Comparison of ENCODE assay signal across 28 cellular contexts in the genomic region with DNA sequence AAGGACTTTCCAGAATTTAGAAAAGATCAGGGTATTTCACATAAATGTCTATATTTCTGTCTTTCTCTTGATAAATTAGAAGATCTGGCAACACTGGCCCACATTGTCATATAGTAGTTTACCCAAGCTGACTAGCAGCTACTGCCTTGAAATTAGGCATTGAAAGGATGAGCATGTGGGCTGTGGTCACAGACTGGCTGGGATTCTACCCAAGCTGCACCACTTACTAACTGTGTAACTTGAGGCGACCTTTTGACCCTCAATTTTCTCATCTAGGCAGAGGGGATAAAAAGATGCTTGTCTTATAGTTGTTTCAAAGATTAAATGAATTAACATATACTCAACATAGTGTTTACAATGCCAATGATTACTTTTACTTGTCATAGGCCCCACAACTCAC.
DNase-seq lines count a peak whose midpoint lies in the region; ATAC-seq and TF ChIP-seq lines count a peak whose summit lies in the region.
"Had no signal": no experiment of that assay in that cellular context is flagged by ENCODE, and none has a peak within 500 bp of the region (broad histone marks: within the 10 kb centered on the region; RNA-seq: fewer than 3 reads in every experiment).

No MANE protein-coding gene starts in this region.

- TF ChIP-seq CTCF in NB4 (IDR thresholded peaks at IDR 0.05; ENCODE audit: low read depth, low read length) (no peak), foreskin fibroblast (IDR thresholded peaks at IDR 0.05; ENCODE audit: low read depth, low read length) (no peak)

- peak; percentile 61 for ATAC-seq in GM21786 (IDR thresholded peaks at IDR 0.05; ENCODE audit: unreplicated experiment)
- peak; percentile 47 for ATAC-seq in HG03354 (IDR thresholded peaks at IDR 0.05; ENCODE audit: poor library complexity, severe bottlenecking, unreplicated experiment)
- ATAC-seq: GM23338, Right ventricle myocardium inferior, SK-N-SH treated with all-trans-retinoic acid at 6 μM for 48 hours had no signal

- DNase-seq in NB4 (ENCODE audit: low read depth) (peak; percentile 70), OCI-M1 (lab: John Stamatoyannopoulos, UW) (no peak), superior temporal gyrus (ENCODE audit: extremely low spot score) (no peak), foreskin fibroblast (no peak), Kasumi-1 (lab: John Stamatoyannopoulos, UW) (no peak)
- DNase-seq: C1 segment of cervical spinal cord; CD4-positive, alpha-beta memory T cell; COR-L47; DMS53; H9; HFFc6; IMR-90; KG1; NCI-H1092 treated with DMSO at 0.1 percent for 48 hours; NCI-H146; NCI-H1930; NCI-H2107; NCI-H524 treated with DMSO at 0.1 percent for 48 hours; NCI-H82; NK-92 treated with Interleukin-12 subunit alpha and Interleukin-12 subunit beta, amount 100 ng/mL, for 24 hours; PC-9; SJCRH30; T-helper 2 cell had no signal

- no peak for TF ChIP-seq POLR2A in NB4 (IDR thresholded peaks at IDR 0.05; ENCODE audit: extremely low read depth, insufficient read length)

- no peak overlapping the region for H3K4me3 ChIP-seq in NB4 (ENCODE audit: low read depth, low read length)
- H3K4me3 ChIP-seq in foreskin fibroblast (ENCODE audit: low read depth in 1 of 2, low read length in 2 of 2): no peak overlapping the region
- H3K4me3 ChIP-seq: GM23338, PC-9, SJCRH30 had no signal
